In genomic region chr18:9086015-9086414, GRCh38 we compare ENCODE assay signal across 17 cellular contexts.
"Had no signal": no experiment of that assay in that cellular context is flagged by ENCODE, and none has a peak within 500 bp of the region (broad histone marks: within the 10 kb centered on the region; RNA-seq: fewer than 3 reads in every experiment).

No MANE protein-coding gene starts in this region.

- H3K4me3 Mint-ChIP-seq: mesothelial cell of epicardium; stimulated activated naive B cell treated with anti-CD40 and anti-IgM and Interleukin-4, amounts not matched to agents 10 μg/mL and 1 μg/mL and 100 μg/mL, for 72 hours; WTC11 had no signal

- H3K9me3 ChIP-seq: esophagus muscularis mucosa, gastroesophageal sphincter, heart left ventricle, left lung, spleen, thoracic aorta, upper lobe of left lung had no signal

- H3K4me1 Mint-ChIP-seq: mesothelial cell of epicardium, WTC11 had no signal

- H3K27ac Mint-ChIP-seq: mesothelial cell of epicardium; stimulated activated naive B cell treated with anti-CD40 and anti-IgM and Interleukin-4, amounts not matched to agents 10 μg/mL and 1 μg/mL and 100 μg/mL, for 72 hours; WTC11 had no signal

- H3K27ac ChIP-seq: esophagus muscularis mucosa, gastroesophageal sphincter, heart left ventricle, left lung, spleen, thoracic aorta, upper lobe of left lung had no signal

- H3K36me3 Mint-ChIP-seq: mesothelial cell of epicardium; stimulated activated naive B cell treated with anti-CD40 and anti-IgM and Interleukin-4, amounts not matched to agents 10 μg/mL and 1 μg/mL and 100 μg/mL, for 72 hours; WTC11 had no signal

- DNase-seq: activated CD4-positive, alpha-beta T cell treated with anti-CD3 and anti-CD28 coated beads for 48 hours; activated naive CD4-positive, alpha-beta T cell; amniotic stem cell; dermis blood vessel endothelial cell; effector memory CD4-positive, alpha-beta T cell; heart left ventricle; left lung; retina; spleen; stimulated activated CD4-positive, alpha-beta T cell treated with anti-CD3 and anti-CD28 coated beads, Interleukin-4, amount 100 ng/mL, for 4 hours; stimulated activated naive B cell treated with anti-CD40 and anti-IgM and Interleukin-4, amounts not matched to agents 10 μg/mL and 1 μg/mL and 100 μg/mL, for 72 hours; upper lobe of left lung had no signal

- H3K27me3 ChIP-seq: esophagus muscularis mucosa, gastroesophageal sphincter, heart left ventricle, left lung, spleen, upper lobe of left lung had no signal

- H3K9me3 Mint-ChIP-seq: stimulated activated naive B cell treated with anti-CD40 and anti-IgM and Interleukin-4, amounts not matched to agents 10 μg/mL and 1 μg/mL and 100 μg/mL, for 72 hours had no signal

- H3K36me3 ChIP-seq: esophagus muscularis mucosa, gastroesophageal sphincter, heart left ventricle, left lung, spleen, thoracic aorta, upper lobe of left lung had no signal

- H3K27me3 Mint-ChIP-seq: stimulated activated naive B cell treated with anti-CD40 and anti-IgM and Interleukin-4, amounts not matched to agents 10 μg/mL and 1 μg/mL and 100 μg/mL, for 72 hours had no signal

- H3K4me3 ChIP-seq: esophagus muscularis mucosa, gastroesophageal sphincter, heart left ventricle, left lung, spleen, thoracic aorta, upper lobe of left lung had no signal
